8 cellular contexts compared by ENCODE assay signal in genomic region chr6:112043032-112044007, GRCh38. TPM values are rescaled to one million over a fixed set of nuclear protein-coding genes. Genes with fewer than 3 reads are reported as not detected.
DNase-seq lines count a peak whose midpoint lies in the region; ATAC-seq and TF ChIP-seq lines count a peak whose summit lies in the region.

No MANE protein-coding gene starts in this region.

- H3K27ac ChIP-seq in GM23248: peak overlapping the region; percentile 99
- peak overlapping the region; percentile 75 for H3K27ac ChIP-seq in Karpas-422 (ENCODE audit: low read length)
- H3K27ac ChIP-seq in Peyer's patch: peak overlapping the region; percentile 80 to 85 (median 81)

- H3K79me2 ChIP-seq in GM23248 (ENCODE audit: insufficient read depth) (no peaks in the 10 kb centered on the region), Karpas-422 (ENCODE audit: low read length) (no peaks in the 10 kb centered on the region)

- peak overlapping the region; percentile 98 for H3K9ac ChIP-seq in GM23248
- peak overlapping the region; percentile 69 for H3K9ac ChIP-seq in Karpas-422 (ENCODE audit: low read length)

- ATAC-seq in naive B cell (ENCODE audit: low read depth in 2 of 2): peak; percentile 88 to 92
- ATAC-seq in stimulated activated effector memory CD8-positive, alpha-beta T cell treated with anti-CD3 and anti-CD28 coated beads, Interleukin-12 subunit alpha, Interleukin-12 subunit beta, amount 100 ng/mL, for 72 hours: peak; percentile 95

- WGBS in GM23248 (ENCODE audit: low coverage in 1 of 2, low lambda C conversion rate in 2 of 2, missing lambda C conversion rate in 2 of 2), 2 experiments: 1% methylated on average over 36 of the region's 36 CpGs

- H3K4me3 ChIP-seq in GM23248 (peak overlapping the region; percentile 83), Karpas-422 (ENCODE audit: low read length) (peak overlapping the region; percentile 68), Peyer's patch (peak overlapping the region; percentile 42 to 63 (median 52))

- TF ChIP-seq CTCF in Peyer's patch (IDR thresholded peaks at IDR 0.05): peak; percentile 82 to 97 (median 88)

- H3K27ac Mint-ChIP-seq in naive B cell: peak overlapping the region; percentile 94 to 100 (median 98)
- H3K27ac Mint-ChIP-seq in stimulated activated effector memory CD8-positive, alpha-beta T cell treated with anti-CD3 and anti-CD28 coated beads, Interleukin-12 subunit alpha, Interleukin-12 subunit beta, amount 100 ng/mL, for 72 hours: peak overlapping the region; percentile 95

- no peak for TF ChIP-seq POLR2A in Peyer's patch (IDR thresholded peaks at IDR 0.05)

- no peaks in the 10 kb centered on the region for H3K27me3 ChIP-seq in GM23248 (replicated peaks; ENCODE audit: insufficient read depth)
- no peaks in the 10 kb centered on the region; the same call in 1 of the 2 replicates for H3K27me3 ChIP-seq in Karpas-422 (ENCODE audit: low read length)
- no peaks in the 10 kb centered on the region for H3K27me3 ChIP-seq in Peyer's patch

- in situ Hi-C loops in GM23248 (cut with MboI): loop anchor here (10.0 kb wide), 1 partner anchor 329 kb away; no protein-coding TSS in a partner anchor

- peaks cover 0 to 11% (median 10%) of the 10 kb centered on the region in 3 donors for H3K4me1 Mint-ChIP-seq in naive B cell
- H3K4me1 Mint-ChIP-seq in stimulated activated effector memory CD8-positive, alpha-beta T cell treated with anti-CD3 and anti-CD28 coated beads, Interleukin-12 subunit alpha, Interleukin-12 subunit beta, amount 100 ng/mL, for 72 hours: peaks cover 28% of the 10 kb centered on the region

- H3F3A ChIP-seq in GM23248 (ENCODE audit: insufficient read depth): peaks cover 67% of the 10 kb centered on the region

- H3K9me3 ChIP-seq in GM23248 (ENCODE audit: low read depth) (no peaks in the 10 kb centered on the region), Karpas-422 (ENCODE audit: low read length) (no peaks in the 10 kb centered on the region), Peyer's patch (no peaks in the 10 kb centered on the region)

- H3K36me3 ChIP-seq in GM23248 (ENCODE audit: low read depth): no peaks in the 10 kb centered on the region
- no peaks in the 10 kb centered on the region for H3K36me3 ChIP-seq in Karpas-422 (ENCODE audit: insufficient read depth, low read length)
- H3K36me3 ChIP-seq in Peyer's patch: no peaks in the 10 kb centered on the region

- H4K20me1 ChIP-seq in GM23248 (ENCODE audit: insufficient read depth) (no peaks in the 10 kb centered on the region), Karpas-422 (ENCODE audit: insufficient read depth, low read depth, low read length) (no peaks in the 10 kb centered on the region)

- H3K9me2 ChIP-seq in GM23248 (ENCODE audit: insufficient read depth) (no peaks in the 10 kb centered on the region), Karpas-422 (replicated peaks; ENCODE audit: insufficient read depth, low read length) (no peaks in the 10 kb centered on the region)

- H3K27me3 Mint-ChIP-seq in naive B cell: no peaks in the 10 kb centered on the region

- H2AFZ ChIP-seq in GM23248 (peak overlapping the region; percentile 81), Karpas-422 (ENCODE audit: low read length) (peak overlapping the region; percentile 73)

- H3K4me3 Mint-ChIP-seq in naive B cell: peak overlapping the region; percentile 90 to 98 (median 96)
- peak overlapping the region; percentile 84 for H3K4me3 Mint-ChIP-seq in stimulated activated effector memory CD8-positive, alpha-beta T cell treated with anti-CD3 and anti-CD28 coated beads, Interleukin-12 subunit alpha, Interleukin-12 subunit beta, amount 100 ng/mL, for 72 hours

- peak overlapping the region; percentile 93 for H3K4me2 ChIP-seq in GM23248 (ENCODE audit: unreplicated experiment)
- H3K4me2 ChIP-seq in Karpas-422 (ENCODE audit: low read depth, low read length, poor library complexity, severe bottlenecking): peak overlapping the region; percentile 75

- peak; percentile 94 for DNase-seq in DMS79 treated with DMSO at 0.1 percent for 48 hours (lab: John Stamatoyannopoulos, UW)
- DNase-seq in GM23248: peak; percentile 94
- DNase-seq in Karpas-422: peak; percentile 98
- peak; percentile 87 to 96 (median 93) for DNase-seq in Peyer's patch
- DNase-seq in activated T-helper 1 cell treated with Interleukin-2 at 50 U/mL for 16 hours (ENCODE audit: low read depth): peak; percentile 80
- peak; percentile 88 for DNase-seq in fibroblast of gingiva (ENCODE audit: low read depth)
- DNase-seq in naive B cell: peak; percentile 85
- peak; percentile 91 to 98 for DNase-seq in stimulated activated effector memory CD8-positive, alpha-beta T cell treated with anti-CD3 and anti-CD28 coated beads, Interleukin-12 subunit alpha, Interleukin-12 subunit beta, amount 100 ng/mL, for 72 hours (ENCODE audit: low spot score in 2 of 2)

- H3K4me1 ChIP-seq in GM23248 (ENCODE audit: insufficient read depth) (peaks cover 67% of the 10 kb centered on the region), Karpas-422 (ENCODE audit: low read length) (peaks cover 4% of the 10 kb centered on the region), Peyer's patch (no peaks in the 10 kb centered on the region)

- H3K36me3 Mint-ChIP-seq in naive B cell: no peaks in the 10 kb centered on the region
- peaks cover 6% of the 10 kb centered on the region for H3K36me3 Mint-ChIP-seq in stimulated activated effector memory CD8-positive, alpha-beta T cell treated with anti-CD3 and anti-CD28 coated beads, Interleukin-12 subunit alpha, Interleukin-12 subunit beta, amount 100 ng/mL, for 72 hours

- no peaks in the 10 kb centered on the region for H3K9me3 Mint-ChIP-seq in naive B cell
- no peaks in the 10 kb centered on the region for H3K9me3 Mint-ChIP-seq in stimulated activated effector memory CD8-positive, alpha-beta T cell treated with anti-CD3 and anti-CD28 coated beads, Interleukin-12 subunit alpha, Interleukin-12 subunit beta, amount 100 ng/mL, for 72 hours

RNA-seq across cellular contexts. Expression of gene CCN6, which starts 10.6 kb away (rescaled TPM):
- total RNA-seq in GM23248 (2014; rRNA removed; shearing (Covaris generic)): not detected in 2 replicates
- polyA plus RNA-seq in GM23248 (2016; fragmentation: Nextera tagmentation; extraction: Ambion mirVana) (0.48 and 0.57 TPM in 2 replicates), naive B cell (ENCODE audit: low read depth in 6 of 6) (under 1 TPM in 2 of 6 donors, not detected in 4; 0.11 to 0.15 TPM)
- total RNA-seq in Karpas-422 (2014; rRNA removed; shearing (Covaris generic); ENCODE audit: low replicate concordance): 0.25 TPM in 1 of 2 replicates, not detected in the other
- total RNA-seq in Peyer's patch: not detected

RNA-seq across cellular contexts. Expression of gene TUBE1, which starts 44.0 kb away (rescaled TPM):
- total RNA-seq in GM23248 (2014; rRNA removed; shearing (Covaris generic)): 42.7 and 54.9 TPM in 2 replicates
- polyA plus RNA-seq in GM23248 (2016; fragmentation: Nextera tagmentation; extraction: Ambion mirVana) (39.0 and 41.5 TPM in 2 replicates), naive B cell (ENCODE audit: low read depth in 6 of 6) (10 to 100 TPM in 5 of 6 donors, 1 to 10 TPM in 1; 8.1 to 14.5 (median 11.5) TPM)
- 81.6 and 110 TPM in 2 replicates for total RNA-seq in Karpas-422 (2014; rRNA removed; shearing (Covaris generic); ENCODE audit: low replicate concordance)
- total RNA-seq in Peyer's patch: 10 to 100 TPM; 20.1 to 46.2 (median 24.9) TPM

RNA-seq across cellular contexts. Expression of gene FAM229B, which starts 44.1 kb away (rescaled TPM):
- total RNA-seq in GM23248 (2014; rRNA removed; shearing (Covaris generic)): 11.9 and 12.0 TPM in 2 replicates
- polyA plus RNA-seq in GM23248 (2016; fragmentation: Nextera tagmentation; extraction: Ambion mirVana): 53.9 and 57.3 TPM in 2 replicates
- total RNA-seq in Karpas-422 (2014; rRNA removed; shearing (Covaris generic); ENCODE audit: low replicate concordance): 8.2 and 9.2 TPM in 2 replicates
- 10 to 100 TPM in 1 of 4 donors, 1 to 10 TPM in 2, not detected in 1; 1.2 to 13.2 (median 2.9) TPM for total RNA-seq in Peyer's patch
- polyA plus RNA-seq in naive B cell (ENCODE audit: low read depth in 6 of 6): 1 to 10 TPM; 2.7 to 9.0 (median 4.7) TPM

Comparison
In these comparisons a context has a peak if more than half of its experiments do, and no peak if none do; other contexts are left out.
1. Peak in every context shown above with its lines: DNase-seq, ATAC-seq, H3K4me3 ChIP-seq and H3K27ac ChIP-seq.